8 cellular contexts compared by ENCODE assay signal in the genomic region with DNA sequence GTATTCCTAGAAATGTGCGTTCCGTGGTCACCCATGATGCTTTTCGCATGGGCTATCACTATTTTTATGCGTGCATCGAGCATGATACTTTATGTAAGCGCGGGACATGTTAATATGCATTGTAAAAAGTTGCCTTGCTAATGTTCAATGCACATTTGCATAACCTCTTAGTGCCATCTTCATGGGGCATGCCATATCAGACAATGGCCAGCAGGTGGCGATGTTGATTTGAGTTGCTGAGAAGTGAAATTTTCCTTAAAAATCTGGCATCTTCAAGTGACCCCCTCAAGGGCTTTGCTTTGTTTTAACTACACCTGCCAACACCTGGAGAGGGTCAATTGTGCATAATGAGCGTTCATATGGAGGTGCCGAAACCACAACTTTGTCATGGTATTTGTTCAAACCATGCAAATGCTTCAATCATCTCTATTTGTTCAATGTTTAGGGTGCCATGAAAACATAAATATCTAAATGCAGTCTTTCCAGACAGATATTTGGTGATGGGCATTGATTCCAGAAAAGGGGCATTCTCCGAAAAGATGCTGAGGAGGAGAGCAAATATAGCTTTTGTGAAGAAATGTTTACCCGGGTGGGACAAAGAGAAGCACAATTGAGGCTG.
DNase-seq lines count a peak whose midpoint lies in the region; ATAC-seq, FAIRE-seq and TF ChIP-seq lines count a peak whose summit lies in the region.

No MANE protein-coding gene starts in this region.

- H3K9me3 ChIP-seq in right lobe of liver: no peaks in the 10 kb centered on the region

- H3K27me3 ChIP-seq in right lobe of liver: no peaks in the 10 kb centered on the region

- no peak overlapping the region for H3K27ac ChIP-seq in right lobe of liver

- H3K4me1 ChIP-seq in right lobe of liver: no peaks in the 10 kb centered on the region

- DNase-seq in AG10803 (ENCODE audit: low read depth) (peak; percentile 21), GM12891 (ENCODE audit: insufficient read length, low spot score) (peak; percentile 5), HT1080 (ENCODE audit: low read depth) (peak; percentile 15), T-helper 9 cell (peak; percentile 27), choroid plexus epithelial cell (ENCODE audit: low read depth) (peak; percentile 43), right lobe of liver (peak in 2 of 3 donors; percentile 37 to 41)
- DNase-seq in stimulated activated CD8-positive, alpha-beta memory T cell treated with anti-CD3 and anti-CD28 coated beads, Interleukin-4, amount 100 ng/mL, for 48 hours: peak; percentile 44
- DNase-seq in NK-92 treated with Interleukin-12 subunit alpha and Interleukin-12 subunit beta, amount 100 ng/mL, for 24 hours (lab: John Stamatoyannopoulos, UW): no peak

- TF ChIP-seq POLR2A in GM12891 (IDR thresholded peaks at IDR 0.05; ENCODE audit: low read depth, low read length) (no peak), right lobe of liver (IDR thresholded peaks at IDR 0.05) (no peak)

- peak; percentile 87 for FAIRE-seq in GM12891 (lab: Jason Lieb, UNC)

- TF ChIP-seq CTCF in AG10803 (conservative IDR thresholded peaks at IDR 0.05; ENCODE audit: low read length): peak; percentile 68
- peak; percentile 69 for TF ChIP-seq CTCF in choroid plexus epithelial cell (conservative IDR thresholded peaks at IDR 0.05; ENCODE audit: low read depth, low read length)
- peak; percentile 79 to 96 (median 94) for TF ChIP-seq CTCF in right lobe of liver (IDR thresholded peaks at IDR 0.05)

- no peaks in the 10 kb centered on the region for H3K36me3 ChIP-seq in right lobe of liver

- peak in 3 of 4 donors; percentile 48 to 66 (median 62) for ATAC-seq in right lobe of liver

- intact Hi-C loops in right lobe of liver (cut with DNase I): no loop called here

- H3K4me3 ChIP-seq in AG10803 (ENCODE audit: low read length) (no peak overlapping the region), choroid plexus epithelial cell (ENCODE audit: low read depth, low read length) (no peak overlapping the region), right lobe of liver (no peak overlapping the region)

- WGBS in right lobe of liver (ENCODE audit: insufficient coverage, low coverage, low lambda C conversion rate, missing lambda C conversion rate): 18% methylated on average over 12 of the region's 12 CpGs

TF ChIP-seq in GM12891, 5 proteins besides CTCF, POLR2A, EP300 and RAD21:
- no peak for TF ChIP-seq SPI1 (IDR thresholded peaks at IDR 0.05; ENCODE audit: low read depth, low read length)
- peak; percentile 35; the same call in 1 of the 2 replicates for TF ChIP-seq POU2F2 (IDR thresholded peaks at IDR 0.05; ENCODE audit: low read depth, low read length)
- TF ChIP-seq POLR2AphosphoS5 (IDR thresholded peaks at IDR 0.05; ENCODE audit: low read depth, low read length): no peak
- TF ChIP-seq TAF1 (IDR thresholded peaks at IDR 0.05; ENCODE audit: low read depth, low read length): no peak
- no peak for TF ChIP-seq PAX5 (IDR thresholded peaks at IDR 0.05; ENCODE audit: insufficient read depth, low read length, severe bottlenecking)
